Comparison of ENCODE assay signal across 1 cellular context in genomic region chr20:32849577-32849976, GRCh38.
TF ChIP-seq lines count a peak whose summit lies in the region.

No MANE protein-coding gene starts in this region.

TF ChIP-seq in GM12878, 131 proteins besides CTCF, POLR2A, EP300 and RAD21:
- TF ChIP-seq MXI1 (IDR thresholded peaks at IDR 0.05; ENCODE audit: low read depth, low read length) = no peak
- 0 out of 2 replicates have a peak, but pooled peaks have one; percentile 18 for TF ChIP-seq POLR2AphosphoS5 (IDR thresholded peaks at IDR 0.05; ENCODE audit: low read length)
- no peak for TF ChIP-seq ZNF622 (IDR thresholded peaks at IDR 0.05)
TF ChIP-seq in GM12878: peak in this region for 1.
